ENCODE assay signal across 27 cellular contexts in genomic region chr2:10279472-10279870, GRCh38. TPM values are rescaled to one million over a fixed set of nuclear protein-coding genes. Genes with fewer than 3 reads are reported as not detected.
DNase-seq lines count a peak whose midpoint lies in the region; ATAC-seq, FAIRE-seq and TF ChIP-seq lines count a peak whose summit lies in the region.
"Had no signal": no experiment of that assay in that cellular context is flagged by ENCODE, and none has a peak within 500 bp of the region (broad histone marks: within the 10 kb centered on the region; RNA-seq: fewer than 3 reads in every experiment).

No MANE protein-coding gene starts in this region.

- TF ChIP-seq EP300 in HepG2 (IDR thresholded peaks at IDR 0.05; ENCODE audit: low read depth in 2 of 2, low read length in 2 of 2) (no peak), HepG2 (CRISPR knock-in tag; IDR thresholded peaks at IDR 0.05; ENCODE audit: borderline replicate concordance) (no peak), gastroesophageal sphincter (IDR thresholded peaks at IDR 0.05) (no peak)

- H3K27ac ChIP-seq in HepG2 (ENCODE audit: extremely low read length, insufficient read depth, low read length) (no peak overlapping the region), right lobe of liver (no peak overlapping the region), Peyer's patch (no peak overlapping the region), neuronal stem cell (replicated peaks; ENCODE audit: low read length) (no peak overlapping the region), spleen (peak overlapping the region in 3 of 8 donors; percentile 69 to 81 (median 77)), gastroesophageal sphincter (no peak overlapping the region), mammary epithelial cell (ENCODE audit: insufficient read depth, low read depth, low read length) (no peak overlapping the region)
- H3K27ac ChIP-seq: PC-9 had no signal

- dilution Hi-C loops in mammary epithelial cell (cut with HindIII; ENCODE audit: low sequenced_read_pairs), result no loop called here

- no peaks in the 10 kb centered on the region for H3K79me2 ChIP-seq in HepG2 (ENCODE audit: insufficient read depth, low read length)
- no peaks in the 10 kb centered on the region for H3K79me2 ChIP-seq in mammary epithelial cell (ENCODE audit: insufficient read depth, low read length)

- DNase-seq in HepG2 (ENCODE audit: low spot score) (no peak), right lobe of liver (no peak), Peyer's patch (peak in 2 of 3 donors; percentile 39 to 45), neuronal stem cell (ENCODE audit: low spot score) (no peak), spleen (peak; percentile 41), frontal cortex (ENCODE audit: low spot score in 2 of 2) (no peak), mammary epithelial cell (no peak)
- DNase-seq: AML-193; CD4-positive, alpha-beta memory T cell; DMS79; EL; GDM1; GM23248; H9; KG1; MG63; NCI-H2029 treated with DMSO at 0.1 percent for 48 hours; NCI-H446 treated with DMSO at 0.1 percent for 48 hours; NCI-H526; PC-9; RPMI8226; SHP77 had no signal

- H3K9me3 ChIP-seq in HepG2 (ENCODE audit: low read length) (no peaks in the 10 kb centered on the region), right lobe of liver (no peaks in the 10 kb centered on the region), Peyer's patch (no peaks in the 10 kb centered on the region), neuronal stem cell (replicated peaks in 1 of 2; ENCODE audit: control insufficient read depth in 2 of 2, insufficient read depth in 1 of 2, low read depth in 1 of 2, low read length in 2 of 2) (peaks cover 0 to 3% of the 10 kb centered on the region in 2 donors), spleen (no peaks in the 10 kb centered on the region), gastroesophageal sphincter (no peaks in the 10 kb centered on the region), mammary epithelial cell (replicated peaks; ENCODE audit: insufficient read depth, low read length) (no peaks in the 10 kb centered on the region)
- H3K9me3 ChIP-seq: A549; BLaER1 treated with 17β-estradiol and CSF1 and Interleukin-3, amounts not matched to agents 10 nM and 100 nM; Caco-2; MG63 had no signal

- H4K91ac ChIP-seq in neuronal stem cell (ENCODE audit: low read depth, low read length, poor library complexity), result no peak overlapping the region

- H3K9ac ChIP-seq in HepG2 (ENCODE audit: insufficient read depth, low read depth, low read length), result no peak overlapping the region
- H3K9ac ChIP-seq in neuronal stem cell (ENCODE audit: low read depth, low read length, poor library complexity), result peak overlapping the region; percentile 12
- no peak overlapping the region for H3K9ac ChIP-seq in mammary epithelial cell (ENCODE audit: insufficient read depth, low read length)
- H3K9ac ChIP-seq: GM23248 had no signal

- no peak overlapping the region for H3K4ac ChIP-seq in neuronal stem cell (ENCODE audit: low read length)

- H2BK5ac ChIP-seq in neuronal stem cell (ENCODE audit: low read length), result no peak overlapping the region

- H4K20me1 ChIP-seq in HepG2 (ENCODE audit: insufficient read depth, low read length) (no peaks in the 10 kb centered on the region), mammary epithelial cell (ENCODE audit: insufficient read depth, low read length) (no peaks in the 10 kb centered on the region)
- H4K20me1 ChIP-seq: BLaER1 treated with 17β-estradiol and CSF1 and Interleukin-3, amounts not matched to agents 10 nM and 100 nM had no signal

- POLR2A ChIA-PET in HepG2 (lab: Yijun Ruan, JAX), result interaction anchor here (0.8 to 4.0 kb wide), 8 partner anchors 8 to 130 kb away, joined by 4 to 105 read pairs (median 6); partner anchors contain the start of gene HPCAL1

- CTCF ChIA-PET in HepG2 (lab: Yijun Ruan, JAX; ENCODE audit: low intra/inter-chr PET ratio, low total read pairs), result no interaction called here
- CTCF ChIA-PET in mammary epithelial cell (lab: Charles Lee; ENCODE audit: low non-redundant PET), result no interaction called here

- peak overlapping the region; percentile 78 for H2AK5ac ChIP-seq in neuronal stem cell (ENCODE audit: low read depth, low read length)

- ATAC-seq in HepG2 (no peak), right lobe of liver (no peak), gastroesophageal sphincter (no peak)
- ATAC-seq: A549 had no signal

- intact Hi-C loops in HepG2 (cut with micrococcal nuclease; ENCODE audit: unreplicated experiment), result loop anchor here (2.0 to 10.0 kb wide), 2 partner anchors 129 to 155 kb away; partner anchors contain the start of gene RRM2
- intact Hi-C loops in right lobe of liver (cut with DNase I), result loop anchor here in 1 of 2 donors (10.0 kb wide), 1 partner anchor 155 kb away; the partner anchor contains the start of gene RRM2
- intact Hi-C loops in spleen (cut with DNase I; ENCODE audit: low total_unique reads), result loop anchor here (10.0 kb wide), 1 partner anchor 125 kb away; no protein-coding TSS in a partner anchor
- intact Hi-C loops in mammary epithelial cell (cut with micrococcal nuclease), result no loop called here

- H3K23ac ChIP-seq in neuronal stem cell (ENCODE audit: low read depth, low read length, poor library complexity), result peak overlapping the region; percentile 59

- H3K4me2 ChIP-seq in HepG2 (ENCODE audit: low read depth, low read length) (peak overlapping the region; percentile 97), neuronal stem cell (ENCODE audit: insufficient read depth, low read length, poor library complexity, severe bottlenecking) (no peak overlapping the region), mammary epithelial cell (ENCODE audit: insufficient read depth, low read depth, low read length) (no peak overlapping the region)
- H3K4me2 ChIP-seq: PC-9 had no signal

- H2BK120ac ChIP-seq in neuronal stem cell (ENCODE audit: low read depth, low read length), result no peak overlapping the region

- peak overlapping the region in 1 of 3 experiments; percentile 78; a peak in 1 of 6 replicates for H3K4me3 ChIP-seq in HepG2 (replicated peaks in 1 of 3; ENCODE audit: insufficient read depth in 1 of 3, low read depth in 2 of 3, low read length in 3 of 3)
- no peak overlapping the region for H3K4me3 ChIP-seq in right lobe of liver
- H3K4me3 ChIP-seq in Peyer's patch, result no peak overlapping the region
- no peak overlapping the region for H3K4me3 ChIP-seq in neuronal stem cell (ENCODE audit: low read length in 2 of 2)
- H3K4me3 ChIP-seq in spleen, result no peak overlapping the region
- no peak overlapping the region for H3K4me3 ChIP-seq in gastroesophageal sphincter
- H3K4me3 ChIP-seq in mammary epithelial cell (replicated peaks in 1 of 3; ENCODE audit: insufficient read depth in 1 of 3, low read depth in 2 of 3, low read length in 3 of 3), result no peak overlapping the region
- H3K4me3 ChIP-seq: A549; BLaER1 treated with 17β-estradiol and CSF1 and Interleukin-3, amounts not matched to agents 10 nM and 100 nM; GM12878; MG63; PC-9 had no signal

- TF ChIP-seq POLR2A in HepG2 (IDR thresholded peaks at IDR 0.05; ENCODE audit: insufficient read depth in 1 of 2, low read depth in 2 of 2, low read length in 2 of 2) (no peak), right lobe of liver (IDR thresholded peaks at IDR 0.05) (no peak), Peyer's patch (IDR thresholded peaks at IDR 0.05) (no peak), spleen (IDR thresholded peaks at IDR 0.05) (no peak), gastroesophageal sphincter (IDR thresholded peaks at IDR 0.05) (no peak)

- TF ChIP-seq CTCF in HepG2 (CRISPR knock-in tag; IDR thresholded peaks at IDR 0.05) (no peak), right lobe of liver (IDR thresholded peaks at IDR 0.05) (no peak), Peyer's patch (IDR thresholded peaks at IDR 0.05) (no peak), spleen (IDR thresholded peaks at IDR 0.05 in 8 of 11, conservative IDR thresholded peaks at IDR 0.05 in 3 of 11) (no peak), gastroesophageal sphincter (IDR thresholded peaks at IDR 0.05) (no peak), mammary epithelial cell (conservative IDR thresholded peaks at IDR 0.05 in 1 of 2, IDR thresholded peaks at IDR 0.05 in 1 of 2; ENCODE audit: extremely low read depth in 1 of 2, insufficient read depth in 1 of 2, low read depth in 1 of 2, low read length in 2 of 2) (no peak)

- H2BK12ac ChIP-seq in neuronal stem cell (ENCODE audit: low read length), result peak overlapping the region; percentile 31

- peaks cover 59% of the 10 kb centered on the region for H3K4me1 ChIP-seq in HepG2 (ENCODE audit: insufficient read depth, low read length)
- H3K4me1 ChIP-seq in right lobe of liver, result no peaks in the 10 kb centered on the region
- peaks cover 0 to 16% (median 0%) of the 10 kb centered on the region in 4 donors for H3K4me1 ChIP-seq in Peyer's patch
- peaks cover 12 to 21% of the 10 kb centered on the region in 2 donors for H3K4me1 ChIP-seq in neuronal stem cell (ENCODE audit: control insufficient read depth in 2 of 2, insufficient read depth in 1 of 2, low read depth in 1 of 2, low read length in 2 of 2)
- peaks cover 0 to 50% (median 16%) of the 10 kb centered on the region in 6 donors for H3K4me1 ChIP-seq in spleen
- peaks cover 0 to 9% (median 0%) of the 10 kb centered on the region in 3 donors for H3K4me1 ChIP-seq in gastroesophageal sphincter
- H3K4me1 ChIP-seq in mammary epithelial cell (ENCODE audit: insufficient read depth, low read length), result peaks cover 26% of the 10 kb centered on the region

- H3K27me3 ChIP-seq in HepG2 (ENCODE audit: control insufficient read depth in 1 of 2, insufficient read depth in 2 of 2, low read length in 2 of 2), result peaks cover 1 to 12% of the 10 kb centered on the region in 2 experiments; a peak in 2 of 5 replicates
- H3K27me3 ChIP-seq in right lobe of liver, result no peaks in the 10 kb centered on the region
- no peaks in the 10 kb centered on the region for H3K27me3 ChIP-seq in Peyer's patch
- peaks cover 0 to 18% (median 2%) of the 10 kb centered on the region in 3 experiments for H3K27me3 ChIP-seq in neuronal stem cell (ENCODE audit: control insufficient read depth in 3 of 3, insufficient read depth in 3 of 3, low read depth in 1 of 3, low read length in 3 of 3)
- peaks cover 0 to 13% (median 0%) of the 10 kb centered on the region in 7 donors for H3K27me3 ChIP-seq in spleen (replicated peaks in 1 of 7)
- H3K27me3 ChIP-seq in gastroesophageal sphincter, result no peaks in the 10 kb centered on the region
- H3K27me3 ChIP-seq in mammary epithelial cell (ENCODE audit: insufficient read depth, low read length), result no peaks in the 10 kb centered on the region
- H3K27me3 ChIP-seq: BLaER1 treated with 17β-estradiol and CSF1 and Interleukin-3, amounts not matched to agents 10 nM and 100 nM; MG63 had no signal

- peak overlapping the region; percentile 87 for H2BK15ac ChIP-seq in neuronal stem cell (ENCODE audit: low read length)

- no peak overlapping the region for H3K14ac ChIP-seq in neuronal stem cell (ENCODE audit: low read length)

- in situ Hi-C loops in HepG2 (cut with HindIII; ENCODE audit: extremely low pct_ligation_motif_present, low pct_unique_long_range_greater_than_20kb) (no loop called here), mammary epithelial cell (cut with MboI; ENCODE audit: low sequenced_read_pairs in 2 of 2) (no loop called here)

- peak overlapping the region; percentile 42 for H3K18ac ChIP-seq in neuronal stem cell (ENCODE audit: low read length)

- H3K36me3 ChIP-seq in HepG2 (replicated peaks in 1 of 2; ENCODE audit: control insufficient read depth in 1 of 2, insufficient read depth in 2 of 2, low read length in 2 of 2), result no peaks in the 10 kb centered on the region
- H3K36me3 ChIP-seq in right lobe of liver, result no peaks in the 10 kb centered on the region
- H3K36me3 ChIP-seq in Peyer's patch, result no peaks in the 10 kb centered on the region
- no peaks in the 10 kb centered on the region for H3K36me3 ChIP-seq in neuronal stem cell (replicated peaks in 1 of 2; ENCODE audit: control insufficient read depth in 2 of 2, insufficient read depth in 2 of 2, low read length in 2 of 2)
- no peaks in the 10 kb centered on the region for H3K36me3 ChIP-seq in spleen
- H3K36me3 ChIP-seq in gastroesophageal sphincter, result no peaks in the 10 kb centered on the region
- no peaks in the 10 kb centered on the region for H3K36me3 ChIP-seq in mammary epithelial cell (ENCODE audit: insufficient read depth, low read length)
- H3K36me3 ChIP-seq: BLaER1 treated with 17β-estradiol and CSF1 and Interleukin-3, amounts not matched to agents 10 nM and 100 nM; MG63 had no signal

- H2AFZ ChIP-seq in HepG2 (ENCODE audit: low read length), result no peak overlapping the region
- H2AFZ ChIP-seq in neuronal stem cell (ENCODE audit: low read length), result no peak overlapping the region
- no peak overlapping the region for H2AFZ ChIP-seq in mammary epithelial cell (ENCODE audit: low read depth, low read length)
- H2AFZ ChIP-seq: PC-9 had no signal

- BruUV-seq in HepG2 (replicated peaks; lab: Mats Ljungman, UMichigan) (no TSS peak), mammary epithelial cell (replicated peaks; lab: Mats Ljungman, UMichigan) (no TSS peak)

- WGBS in HepG2 (ENCODE audit: low lambda C conversion rate), result 94% methylated on average over 11 of the region's 11 CpGs
- 54% methylated on average over 2 of the region's 11 CpGs for WGBS in right lobe of liver (ENCODE audit: insufficient coverage, low coverage, low lambda C conversion rate, missing lambda C conversion rate)
- no CpG with 5 or more reads among the region's 11 CpGs for WGBS in neuronal stem cell (ENCODE audit: extremely low coverage in 2 of 2, insufficient read length in 2 of 2, insufficient replicate concordance in 1 of 2), 2 donors
- 80 to 91% (median 82%) methylated on average over 11 of the region's 11 CpGs for WGBS in spleen, 5 donors
- WGBS in gastroesophageal sphincter (ENCODE audit: low coverage in 1 of 2), 2 donors, result 60 to 73% methylated on average over 1 to 11 of the region's 11 CpGs
- 89% methylated on average over 10 of the region's 11 CpGs for WGBS in mammary epithelial cell (ENCODE audit: low coverage, missing lambda C conversion rate)

- H4K8ac ChIP-seq in neuronal stem cell (ENCODE audit: low read depth, low read length), result no peak overlapping the region

- FAIRE-seq in HepG2 (lab: Jason Lieb, UNC) (no peak), frontal cortex (lab: Jason Lieb, UNC) (no peak)
- FAIRE-seq: A549, GM12878 had no signal

- peaks cover 6% of the 10 kb centered on the region for H3K79me1 ChIP-seq in neuronal stem cell (ENCODE audit: low read depth, low read length)

- no peak for TF ChIP-seq RAD21 in HepG2 (CRISPR knock-in tag; IDR thresholded peaks at IDR 0.05)

RNA-seq across cellular contexts. Expression of gene HPCAL1, which starts 23.2 kb away (rescaled TPM):
- total RNA-seq in HepG2 (2016; rRNA removed; fragmentation: Illumina TruSeq; extraction: Trizol) (23.3 and 29.9 TPM in 2 replicates), right lobe of liver (10 to 100 TPM; 23.1 to 68.8 (median 29.1) TPM), Peyer's patch (100 to 1,000 TPM; 123 to 270 (median 156) TPM), spleen (10 to 100 TPM; 42.3 to 80.6 (median 57.5) TPM), gastroesophageal sphincter (10 to 100 TPM; 17.0 to 42.1 (median 29.8) TPM), frontal cortex (26.5 TPM), mammary epithelial cell (10 to 100 TPM; 26.3 to 82.8 TPM)
- 43.0 and 51.2 TPM in 2 replicates for total RNA-seq in HepG2 (2016; cell fraction: cytosol; rRNA removed; fragmentation: Illumina TruSeq; extraction: Trizol; ENCODE audit: low read depth)
- 21.4 and 28.1 TPM in 2 replicates for total RNA-seq in HepG2 (2016; cell fraction: insoluble cytoplasmic fraction; rRNA removed; fragmentation: Illumina TruSeq; extraction: Trizol)
- 50.7 and 67.7 TPM in 2 replicates for total RNA-seq in HepG2 (2016; cell fraction: membrane; rRNA removed; fragmentation: Illumina TruSeq; extraction: Trizol)
- total RNA-seq in HepG2 (2016; cell fraction: nucleus; rRNA removed; fragmentation: Illumina TruSeq; extraction: Trizol), result 12.9 and 16.1 TPM in 2 replicates
- polyA plus RNA-seq in HepG2 (2011; rRNA removed) (29.5 and 38.6 TPM in 2 replicates), spleen (10 to 100 TPM; 41.9 to 58.5 (median 57.9) TPM), mammary epithelial cell (75.1 TPM)
- 29.8 and 35.9 TPM in 2 replicates for polyA plus RNA-seq in HepG2 (2011; cell fraction: cytosol; rRNA removed)
- polyA plus RNA-seq in HepG2 (2011; cell fraction: nucleus; rRNA removed), result 54.3 and 60.0 TPM in 2 replicates
- polyA plus RNA-seq in HepG2 (2012), result 46.0 and 46.8 TPM in 2 replicates
- polyA plus RNA-seq in HepG2 (2016; cell fraction: cytosol; fragmentation: Illumina TruSeq; extraction: Trizol; ENCODE audit: low read depth), result 37.1 and 47.1 TPM in 2 replicates
- polyA plus RNA-seq in HepG2 (2016; cell fraction: insoluble cytoplasmic fraction; fragmentation: Illumina TruSeq; extraction: Trizol; ENCODE audit: low read depth), result 24.6 and 35.5 TPM in 2 replicates
- polyA plus RNA-seq in HepG2 (2016; cell fraction: membrane; fragmentation: Illumina TruSeq; extraction: Trizol; ENCODE audit: low read depth), result 54.6 and 65.1 TPM in 2 replicates
- 30.3 and 35.7 TPM in 2 replicates for polyA plus RNA-seq in HepG2 (2016; cell fraction: nucleus; fragmentation: Illumina TruSeq; extraction: Trizol; ENCODE audit: insufficient read depth, low read depth)
- 26.5 and 27.7 TPM in 2 replicates for polyA minus RNA-seq in HepG2 (2011; rRNA and poly(A)+ RNA removed; ENCODE audit: low replicate concordance)
- polyA minus RNA-seq in HepG2 (2011; cell fraction: cytosol; rRNA and poly(A)+ RNA removed), result 19.4 and 20.4 TPM in 2 replicates
- 12.6 and 15.5 TPM in 2 replicates for polyA minus RNA-seq in HepG2 (2011; cell fraction: nucleus; rRNA and poly(A)+ RNA removed)
- 10.7 TPM for polyA plus RNA-seq in neuronal stem cell (2013, experiment 1 of 2)
- polyA plus RNA-seq in neuronal stem cell (2013, experiment 2 of 2), result 9.6 TPM
- polyA minus RNA-seq in mammary epithelial cell, result 56.5 TPM

Comparison
In these comparisons a context has a peak if more than half of its experiments do, and no peak if none do; other contexts are left out.
1. DNase-seq: peak in Peyer's patch (2 of 3) and spleen (single experiment); none in HepG2 (single experiment), right lobe of liver (0 of 3), neuronal stem cell (single experiment), frontal cortex (0 of 2) and mammary epithelial cell (single experiment).